In genomic region chr2:26724004-26724750, GRCh38 we compare ENCODE assay signal across 1 cellular context.
A peak's percentile ranks its signal among the peaks of the same experiment; 100 is the strongest.
TF ChIP-seq lines count a peak whose summit lies in the region.

No MANE protein-coding gene starts in this region.

TF ChIP-seq in K562, 482 proteins besides CTCF, POLR2A, EP300 and RAD21 (continued from another document and continues in another):
- TF ChIP-seq HDAC1 (IDR thresholded peaks at IDR 0.05) (peak in 1 of 2 experiments; percentile 16; a peak in 1 of 4 replicates), NFRKB (IDR thresholded peaks at IDR 0.05; ENCODE audit: low read depth) (peak; percentile 64; the same call in 1 of the 2 replicates), ZFX (CRISPR knock-in tag; IDR thresholded peaks at IDR 0.05) (peak; percentile 72), CXXC5 (CRISPR knock-in tag; IDR thresholded peaks at IDR 0.05) (peak; percentile 43; the same call in 1 of the 2 replicates), TEAD4 (IDR thresholded peaks at IDR 0.05; ENCODE audit: low read length) (peak; percentile 29; the same call in 1 of the 2 replicates), TEAD4 (CRISPR knock-in tag; IDR thresholded peaks at IDR 0.05; ENCODE audit: borderline replicate concordance) (no peak), L3MBTL2 (IDR thresholded peaks at IDR 0.05) (peak; percentile 82), ZNF644 (tag; IDR thresholded peaks at IDR 0.05; ENCODE audit: low read depth) (peak; percentile 39; the same call in 1 of the 2 replicates), ZMIZ1 (IDR thresholded peaks at IDR 0.05; ENCODE audit: low read depth in 2 of 2, low read length in 2 of 2) (no peak), ZNF584 (CRISPR knock-in tag; IDR thresholded peaks at IDR 0.05; ENCODE audit: low read depth) (peak; percentile 60), ATF3 (IDR thresholded peaks at IDR 0.05) (peak; percentile 78), ATF3 (CRISPR knock-in tag; conservative IDR thresholded peaks at IDR 0.05) (no peak), MAFG (tag; conservative IDR thresholded peaks at IDR 0.05) (peak; percentile 89), TOE1 (IDR thresholded peaks at IDR 0.05; ENCODE audit: borderline replicate concordance) (0 out of 2 replicates have a peak, but pooled peaks have one; percentile 23), TOE1 (CRISPR knock-in tag; IDR thresholded peaks at IDR 0.05; ENCODE audit: borderline replicate concordance, low read depth) (no peak), WHSC1 (IDR thresholded peaks at IDR 0.05; ENCODE audit: low read length) (no peak), ATF4 (CRISPR knock-in tag; IDR thresholded peaks at IDR 0.05) (peak; percentile 31; the same call in 1 of the 2 replicates), TEAD1 (CRISPR knock-in tag; IDR thresholded peaks at IDR 0.05) (0 out of 4 replicates have a peak, but pooled peaks of 1 of the 2 experiments have one; percentile 15), CHD1 (IDR thresholded peaks at IDR 0.05; ENCODE audit: low read length) (no peak), MAX (CRISPR knock-in tag; IDR thresholded peaks at IDR 0.05) (peak; percentile 64; the same call in 1 of the 2 replicates), ZNF175 (CRISPR knock-in tag; IDR thresholded peaks at IDR 0.05; ENCODE audit: low read depth) (0 out of 2 replicates have a peak, but pooled peaks have one; percentile 66), ZFP36 (IDR thresholded peaks at IDR 0.05; ENCODE audit: low read depth, low read length, partially characterized antibody) (peak; percentile 90), POLR2G (IDR thresholded peaks at IDR 0.05; ENCODE audit: low read depth, low read length) (0 out of 2 replicates have a peak, but pooled peaks have one; percentile 30), RBFOX2 (IDR thresholded peaks at IDR 0.05; ENCODE audit: low read depth, low read length) (peak; percentile 46; the same call in 1 of the 2 replicates), ZNF766 (CRISPR knock-in tag; conservative IDR thresholded peaks at IDR 0.05) (peak; percentile 59; the same call in 1 of the 2 replicates), VEZF1 (CRISPR knock-in tag; IDR thresholded peaks at IDR 0.05) (peak; percentile 64), CBFA2T2 (conservative IDR thresholded peaks at IDR 0.05) (peak; percentile 18), SMARCE1 (IDR thresholded peaks at IDR 0.05) (peak; percentile 71; the same call in 1 of the 2 replicates), RBBP5 (IDR thresholded peaks at IDR 0.05; ENCODE audit: borderline replicate concordance, insufficient read depth, low read length, poor library complexity, severe bottlenecking) (peak; percentile 67), RNF2 (IDR thresholded peaks at IDR 0.05) (peak; percentile 30; the same call in 1 of the 2 replicates), PPARD (CRISPR knock-in tag; IDR thresholded peaks at IDR 0.05) (no peak), CREB3 (tag; conservative IDR thresholded peaks at IDR 0.05; ENCODE audit: low read depth) (peak; percentile 52), ZKSCAN1 (IDR thresholded peaks at IDR 0.05; ENCODE audit: low read depth, low read length) (no peak), CTBP1 (IDR thresholded peaks at IDR 0.05; ENCODE audit: borderline replicate concordance) (peak; percentile 60; the same call in 1 of the 2 replicates), CBFB (CRISPR knock-in tag; IDR thresholded peaks at IDR 0.05) (peak; percentile 53; the same call in 1 of the 2 replicates), SNRNP70 (optimal IDR thresholded peaks at IDR 0.05; ENCODE audit: low read depth, low read length) (no peak), MECOM (CRISPR knock-in tag; IDR thresholded peaks at IDR 0.05) (0 out of 2 replicates have a peak, but pooled peaks have one; percentile 35), SIX5 (IDR thresholded peaks at IDR 0.05; ENCODE audit: borderline replicate concordance in 1 of 2, insufficient read depth in 1 of 2, low read depth in 1 of 2, low read length in 2 of 2) (no peak), THRB (CRISPR knock-in tag; conservative IDR thresholded peaks at IDR 0.05) (0 out of 2 replicates have a peak, but pooled peaks have one; percentile 17), AFF4 (CRISPR knock-in tag; IDR thresholded peaks at IDR 0.05) (no peak), HDAC3 (IDR thresholded peaks at IDR 0.05; ENCODE audit: borderline replicate concordance, partially characterized antibody) (peak; percentile 55), MNT (conservative IDR thresholded peaks at IDR 0.05) (no peak; a peak in 1 of 4 replicates), CREM (IDR thresholded peaks at IDR 0.05; ENCODE audit: low read depth) (peak; percentile 27; the same call in 1 of the 2 replicates), SMAD4 (CRISPR knock-in tag; conservative IDR thresholded peaks at IDR 0.05) (peak; percentile 77), ZBTB9 (CRISPR knock-in tag; IDR thresholded peaks at IDR 0.05) (0 out of 2 replicates have a peak, but pooled peaks have one; percentile 55), ETS1 (conservative IDR thresholded peaks at IDR 0.05; ENCODE audit: control insufficient read depth, low read depth, low read length) (no peak), ZNF75A (CRISPR knock-in tag; IDR thresholded peaks at IDR 0.05) (no peak)
